Comparison of ENCODE assay signal across 25 cellular contexts in the genomic region with DNA sequence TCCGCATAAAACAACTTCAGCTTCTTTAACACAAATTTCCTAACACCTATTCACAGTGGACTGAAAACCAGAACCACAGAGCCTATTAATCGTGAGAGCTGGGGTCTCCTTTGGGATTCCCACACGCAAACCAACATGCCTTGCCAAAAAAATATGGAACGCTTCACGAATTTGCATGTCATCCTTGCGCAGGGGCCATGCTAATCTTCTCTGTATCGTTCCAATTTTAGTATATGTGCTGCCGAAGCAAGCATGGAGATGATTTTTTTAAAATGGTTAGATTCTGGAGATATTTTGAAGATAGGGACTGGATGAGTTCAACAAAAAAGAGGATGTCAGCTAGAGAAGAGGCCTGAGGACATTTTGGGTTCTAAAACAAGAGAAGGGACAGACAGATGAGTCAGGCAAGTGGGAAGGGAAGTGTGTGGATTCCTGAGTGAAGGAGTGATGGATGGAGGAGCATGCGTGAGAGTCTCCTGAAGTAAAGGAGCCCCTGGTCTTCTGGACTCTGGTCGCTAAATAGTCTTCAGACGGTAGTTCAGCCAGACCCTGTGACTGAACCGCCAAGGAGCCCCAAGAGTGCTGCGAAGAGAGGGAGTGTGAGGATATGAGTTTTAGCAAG. TPM values are rescaled to one million over a fixed set of nuclear protein-coding genes. Genes with fewer than 3 reads are reported as not detected.
DNase-seq lines count a peak whose midpoint lies in the region; FAIRE-seq and TF ChIP-seq lines count a peak whose summit lies in the region.
"Had no signal": no experiment of that assay in that cellular context is flagged by ENCODE, and none has a peak within 500 bp of the region (broad histone marks: within the 10 kb centered on the region; RNA-seq: fewer than 3 reads in every experiment).

No MANE protein-coding gene starts in this region.

- H3K79me2 ChIP-seq in H1 (ENCODE audit: control insufficient read depth in 1 of 2, insufficient read depth in 2 of 2, low read length in 2 of 2): no peaks in the 10 kb centered on the region
- H3K79me2 ChIP-seq in Karpas-422 (ENCODE audit: low read length): no peaks in the 10 kb centered on the region

- FAIRE-seq in H1 (lab: Jason Lieb, UNC): peak; percentile 83
- FAIRE-seq: GM12878, GM18507 had no signal

- no peaks in the 10 kb centered on the region for H3K79me1 ChIP-seq in H1 (ENCODE audit: low read depth, low read length)
- H3K79me1 ChIP-seq in neuronal stem cell (ENCODE audit: low read depth, low read length): no peaks in the 10 kb centered on the region

- no peak overlapping the region for H4K91ac ChIP-seq in H1 (replicated peaks; ENCODE audit: insufficient read length, low read length)
- H4K91ac ChIP-seq in neuronal stem cell (ENCODE audit: low read depth, low read length, poor library complexity): no peak overlapping the region

- no peak overlapping the region for H2BK120ac ChIP-seq in H1 (replicated peaks; ENCODE audit: low read depth, low read length)
- no peak overlapping the region for H2BK120ac ChIP-seq in neuronal stem cell (ENCODE audit: low read depth, low read length)

- H3K4me3 ChIP-seq in H1 (ENCODE audit: extremely low read depth in 1 of 4, insufficient read depth in 2 of 4, low read depth in 3 of 4, low read length in 4 of 4) (no peak overlapping the region), neuronal stem cell (ENCODE audit: low read length in 2 of 2) (no peak overlapping the region), esophagus squamous epithelium (no peak overlapping the region), Karpas-422 (ENCODE audit: low read length) (no peak overlapping the region)
- H3K4me3 ChIP-seq: A549; BLaER1 treated with 17β-estradiol and CSF1 and Interleukin-3, amounts not matched to agents 10 nM and 100 nM; GM12878 had no signal

- TF ChIP-seq EP300 in H1 (IDR thresholded peaks at IDR 0.05; ENCODE audit: borderline replicate concordance in 1 of 2, low read depth in 2 of 2, low read length in 2 of 2): no peak

- TF ChIP-seq POLR2A in H1 (IDR thresholded peaks at IDR 0.05; ENCODE audit: control extremely low read depth in 1 of 2, low read depth in 2 of 2, low read length in 2 of 2) (no peak), esophagus squamous epithelium (IDR thresholded peaks at IDR 0.05) (no peak)

- H3K18ac ChIP-seq in H1 (ENCODE audit: extremely low read depth, low read length): no peak overlapping the region
- no peak overlapping the region for H3K18ac ChIP-seq in neuronal stem cell (ENCODE audit: low read length)

- no peak for TF ChIP-seq RAD21 in H1 (IDR thresholded peaks at IDR 0.05 in 1 of 2, conservative IDR thresholded peaks at IDR 0.05 in 1 of 2; ENCODE audit: low read depth in 2 of 2, low read length in 2 of 2)

- H4K8ac ChIP-seq in H1 (ENCODE audit: extremely low read depth, insufficient read depth, low read length) (no peak overlapping the region), neuronal stem cell (ENCODE audit: low read depth, low read length) (no peak overlapping the region)

- intact Hi-C loops in esophagus squamous epithelium (cut with DNase I): no loop called here
- intact Hi-C loops in head of caudate nucleus (cut with DNase I): no loop called here

- TF ChIP-seq CTCF in H1 (IDR thresholded peaks at IDR 0.05; ENCODE audit: control extremely low read depth in 1 of 3, insufficient read depth in 1 of 3, low read depth in 1 of 3, low read length in 3 of 3): no peak
- no peak for TF ChIP-seq CTCF in esophagus squamous epithelium (IDR thresholded peaks at IDR 0.05)

- WGBS in H1 (ENCODE audit: extremely low coverage in 1 of 2, insufficient coverage in 1 of 2, insufficient read length in 1 of 2, insufficient replicate concordance in 2 of 2, low coverage in 1 of 2, low lambda C conversion rate in 2 of 2, missing lambda C conversion rate in 1 of 2), 2 experiments: 95% methylated on average over 12 of the region's 13 CpGs; no CpG with 5 or more reads in 1 of the 2 experiments
- no CpG with 5 or more reads among the region's 13 CpGs for WGBS in neuronal stem cell (ENCODE audit: extremely low coverage in 2 of 2, insufficient read length in 2 of 2, insufficient replicate concordance in 1 of 2), 2 donors
- 73 to 74% methylated on average over 12 to 13 of the region's 13 CpGs for WGBS in esophagus squamous epithelium, 2 donors

- no peak overlapping the region for H4K5ac ChIP-seq in H1 (ENCODE audit: insufficient read length, low read depth, low read length)

- H3K27me3 ChIP-seq in H1 (replicated peaks in 1 of 4; ENCODE audit: control insufficient read depth in 3 of 4, extremely low read depth in 1 of 4, insufficient read depth in 3 of 4, low read length in 3 of 4): no peaks in the 10 kb centered on the region
- peaks cover 0 to 3% (median 0%) of the 10 kb centered on the region in 3 experiments for H3K27me3 ChIP-seq in neuronal stem cell (ENCODE audit: control insufficient read depth in 3 of 3, insufficient read depth in 3 of 3, low read depth in 1 of 3, low read length in 3 of 3)
- H3K27me3 ChIP-seq in esophagus squamous epithelium: peaks cover 0 to 2% (median 0%) of the 10 kb centered on the region in 4 donors
- no peaks in the 10 kb centered on the region for H3K27me3 ChIP-seq in Karpas-422 (ENCODE audit: low read length)
- H3K27me3 ChIP-seq: BE2C had no signal

- POLR2A ChIA-PET in H1 (lab: Charles Lee; ENCODE audit: partially characterized antibody): interaction anchor here (1.2 kb wide), 1 partner anchor 8 kb away, joined by 3 read pairs; no protein-coding TSS in a partner anchor

- H2AFZ ChIP-seq in H1 (ENCODE audit: low read length) (no peak overlapping the region), neuronal stem cell (ENCODE audit: low read length) (no peak overlapping the region), Karpas-422 (ENCODE audit: low read length) (no peak overlapping the region)

- H2BK20ac ChIP-seq in H1 (ENCODE audit: low read length): no peak overlapping the region

- H3K9me2 ChIP-seq in Karpas-422 (replicated peaks; ENCODE audit: insufficient read depth, low read length): no peaks in the 10 kb centered on the region

- no peaks in the 10 kb centered on the region for H3K4me1 ChIP-seq in H1 (replicated peaks in 1 of 4; ENCODE audit: control insufficient read depth in 3 of 4, insufficient read depth in 4 of 4, low read length in 3 of 4)
- no peaks in the 10 kb centered on the region for H3K4me1 ChIP-seq in neuronal stem cell (ENCODE audit: control insufficient read depth in 2 of 2, insufficient read depth in 1 of 2, low read depth in 1 of 2, low read length in 2 of 2)
- H3K4me1 ChIP-seq in esophagus squamous epithelium: no peaks in the 10 kb centered on the region
- no peaks in the 10 kb centered on the region for H3K4me1 ChIP-seq in Karpas-422 (ENCODE audit: low read length)
- H3K4me1 ChIP-seq: A549; BE2C; BLaER1 treated with 17β-estradiol and CSF1 and Interleukin-3, amounts not matched to agents 10 nM and 100 nM had no signal

- H3K4ac ChIP-seq in H1 (replicated peaks; ENCODE audit: insufficient read length, low read depth, low read length) (no peak overlapping the region), neuronal stem cell (ENCODE audit: low read length) (no peak overlapping the region)

- no peak overlapping the region for H3K14ac ChIP-seq in H1 (ENCODE audit: insufficient read length)
- no peak overlapping the region for H3K14ac ChIP-seq in neuronal stem cell (ENCODE audit: low read length)

- H3K9ac ChIP-seq in H1 (replicated peaks in 1 of 4; ENCODE audit: extremely low read depth in 1 of 4, low read depth in 3 of 4, low read length in 3 of 4) (no peak overlapping the region), neuronal stem cell (ENCODE audit: low read depth, low read length, poor library complexity) (no peak overlapping the region), Karpas-422 (ENCODE audit: low read length) (no peak overlapping the region)
- H3K9ac ChIP-seq: BLaER1 treated with 17β-estradiol and CSF1 and Interleukin-3, amounts not matched to agents 10 nM and 100 nM had no signal

- H3K23ac ChIP-seq in H1 (ENCODE audit: insufficient read length) (no peak overlapping the region), neuronal stem cell (ENCODE audit: low read depth, low read length, poor library complexity) (no peak overlapping the region)

- DNase-seq in ELF-1 (ENCODE audit: low read depth, low spot score) (peak; percentile 68), RPMI7951 (ENCODE audit: low read depth) (peak; percentile 3), H1 (ENCODE audit: low read depth in 1 of 2, low spot score in 2 of 2) (no peak), neuronal stem cell (ENCODE audit: low spot score) (no peak), esophagus squamous epithelium (lab: John Stamatoyannopoulos, UW) (no peak), NK-92 (lab: John Stamatoyannopoulos, UW; ENCODE audit: unreplicated experiment) (no peak), Karpas-422 (no peak), head of caudate nucleus (no peak)
- DNase-seq: 8988T; ACHN; AML-193; BE2C; Calu3; CD4-positive, alpha-beta T cell; COR-L47; DND-41; GDM1; GOT3; H7; HCEC 1CT had no signal

- no peaks in the 10 kb centered on the region for H4K20me1 ChIP-seq in H1 (replicated peaks in 1 of 2; ENCODE audit: control insufficient read depth in 1 of 2, insufficient read depth in 2 of 2, low read length in 2 of 2)
- no peaks in the 10 kb centered on the region for H4K20me1 ChIP-seq in Karpas-422 (ENCODE audit: insufficient read depth, low read depth, low read length)
- H4K20me1 ChIP-seq: BLaER1 treated with 17β-estradiol and CSF1 and Interleukin-3, amounts not matched to agents 10 nM and 100 nM had no signal

- CTCF ChIA-PET in H1 (lab: Charles Lee; ENCODE audit: partially characterized antibody): interaction anchor here (0.9 kb wide), 1 partner anchor 169 kb away, joined by 3 read pairs; no protein-coding TSS in a partner anchor

- no peak overlapping the region for H2BK15ac ChIP-seq in H1 (ENCODE audit: low read length)
- no peak overlapping the region for H2BK15ac ChIP-seq in neuronal stem cell (ENCODE audit: low read length)

- no peak overlapping the region for H2BK5ac ChIP-seq in H1 (ENCODE audit: low read depth, low read length)
- no peak overlapping the region for H2BK5ac ChIP-seq in neuronal stem cell (ENCODE audit: low read length)

- H3K9me3 ChIP-seq in H1 (ENCODE audit: insufficient read depth in 2 of 2, low read depth in 1 of 2, low read length in 1 of 2) (no peaks in the 10 kb centered on the region), neuronal stem cell (replicated peaks in 1 of 2; ENCODE audit: control insufficient read depth in 2 of 2, insufficient read depth in 1 of 2, low read depth in 1 of 2, low read length in 2 of 2) (no peaks in the 10 kb centered on the region), esophagus squamous epithelium (no peaks in the 10 kb centered on the region), Karpas-422 (ENCODE audit: low read length) (no peaks in the 10 kb centered on the region)
- H3K9me3 ChIP-seq: A549, BE2C had no signal

- H3K36me3 ChIP-seq in H1 (ENCODE audit: control insufficient read depth in 2 of 4, insufficient read depth in 4 of 4, low read length in 3 of 4) (no peaks in the 10 kb centered on the region), neuronal stem cell (replicated peaks in 1 of 2; ENCODE audit: control insufficient read depth in 2 of 2, insufficient read depth in 2 of 2, low read length in 2 of 2) (no peaks in the 10 kb centered on the region), esophagus squamous epithelium (no peaks in the 10 kb centered on the region), Karpas-422 (ENCODE audit: insufficient read depth, low read length) (no peaks in the 10 kb centered on the region)
- H3K36me3 ChIP-seq: BE2C; BLaER1 treated with 17β-estradiol and CSF1 and Interleukin-3, amounts not matched to agents 10 nM and 100 nM had no signal

- H3K27ac ChIP-seq in H1 (ENCODE audit: low read depth, low read length): no peak overlapping the region
- H3K27ac ChIP-seq in neuronal stem cell (replicated peaks; ENCODE audit: low read length): no peak overlapping the region
- H3K27ac ChIP-seq in esophagus squamous epithelium: no peak overlapping the region
- no peak overlapping the region for H3K27ac ChIP-seq in Karpas-422 (ENCODE audit: low read length)
- H3K27ac ChIP-seq: A549; BLaER1 treated with 17β-estradiol and CSF1 and Interleukin-3, amounts not matched to agents 10 nM and 100 nM had no signal

- H3K4me2 ChIP-seq in H1 (ENCODE audit: insufficient read depth in 1 of 2, low read depth in 2 of 2, low read length in 2 of 2) (no peak overlapping the region), neuronal stem cell (ENCODE audit: insufficient read depth, low read length, poor library complexity, severe bottlenecking) (peak overlapping the region; percentile 11), Karpas-422 (ENCODE audit: low read depth, low read length, poor library complexity, severe bottlenecking) (no peak overlapping the region)
- H3K4me2 ChIP-seq: A549; BLaER1 treated with 17β-estradiol and CSF1 and Interleukin-3, amounts not matched to agents 10 nM and 100 nM had no signal

- H2AK5ac ChIP-seq in H1 (ENCODE audit: low read depth, low read length): no peak overlapping the region
- no peak overlapping the region for H2AK5ac ChIP-seq in neuronal stem cell (ENCODE audit: low read depth, low read length)

- no peaks in the 10 kb centered on the region for H3K23me2 ChIP-seq in H1 (ENCODE audit: low read depth, low read length)

- no peak overlapping the region for H3K56ac ChIP-seq in H1 (replicated peaks; ENCODE audit: insufficient read length, low read depth, low read length)

- H2BK12ac ChIP-seq in H1 (ENCODE audit: low read depth, low read length) (no peak overlapping the region), neuronal stem cell (ENCODE audit: low read length) (no peak overlapping the region)

RNA-seq across cellular contexts. Expression of gene GATA1, which starts 9.5 kb away (rescaled TPM):
- total RNA-seq in RPMI7951 (2014; rRNA removed; shearing (Covaris generic)): not detected in 2 replicates
- not detected in 2 replicates for total RNA-seq in H1 (2021; fragmentation: NEBNext Ultra II Directional; extraction: Animal tissue kit (Norgen Biotek cat#: 25700))
- polyA plus RNA-seq in H1 (2011; rRNA removed): 0.05 TPM in 2 replicates
- 0.06 TPM for polyA plus RNA-seq in H1 (2011; cell fraction: cytosol; rRNA removed)
- polyA plus RNA-seq in H1 (2011; cell fraction: nucleus; rRNA removed): not detected
- not detected in 4 replicates for polyA plus RNA-seq in H1 (2012, experiment 1 of 2)
- polyA plus RNA-seq in H1 (2012, experiment 2 of 2): not detected
- polyA plus RNA-seq in H1 (2013, experiment 1 of 2): not detected
- polyA plus RNA-seq in H1 (2013, experiment 2 of 2): not detected
- polyA minus RNA-seq in H1 (2011; rRNA and poly(A)+ RNA removed): not detected in 2 replicates
- polyA minus RNA-seq in H1 (2011; cell fraction: cytosol; rRNA and poly(A)+ RNA removed): not detected
- not detected for polyA minus RNA-seq in H1 (2011; cell fraction: nucleus; rRNA and poly(A)+ RNA removed)
- not detected for polyA plus RNA-seq in neuronal stem cell (2013, experiment 1 of 2)
- not detected for polyA plus RNA-seq in neuronal stem cell (2013, experiment 2 of 2)
- not detected for total RNA-seq in esophagus squamous epithelium
- total RNA-seq in Karpas-422 (2014; rRNA removed; shearing (Covaris generic); ENCODE audit: low replicate concordance): not detected in 2 replicates
- total RNA-seq: Calu3; CD4-positive, alpha-beta T cell; H7 had no signal
- polyA plus RNA-seq: A549, CD14-positive monocyte had no signal

RNA-seq across cellular contexts. Expression of gene GLOD5, which starts 15.4 kb away (rescaled TPM):
- not detected in 2 replicates for total RNA-seq in RPMI7951 (2014; rRNA removed; shearing (Covaris generic))
- total RNA-seq in H1 (2021; fragmentation: NEBNext Ultra II Directional; extraction: Animal tissue kit (Norgen Biotek cat#: 25700)): not detected in 2 replicates
- 0.18 and 0.35 TPM in 2 replicates for polyA plus RNA-seq in H1 (2011; rRNA removed)
- polyA plus RNA-seq in H1 (2011; cell fraction: cytosol; rRNA removed): not detected
- not detected for polyA plus RNA-seq in H1 (2011; cell fraction: nucleus; rRNA removed)
- 0.29 TPM in 1 of 4 replicates, not detected in the others for polyA plus RNA-seq in H1 (2012, experiment 1 of 2)
- polyA plus RNA-seq in H1 (2012, experiment 2 of 2): not detected
- 0.14 TPM for polyA plus RNA-seq in H1 (2013, experiment 1 of 2)
- polyA plus RNA-seq in H1 (2013, experiment 2 of 2): 0.35 TPM
- 0.51 TPM in 1 of 2 replicates, not detected in the other for polyA minus RNA-seq in H1 (2011; rRNA and poly(A)+ RNA removed)
- not detected for polyA minus RNA-seq in H1 (2011; cell fraction: cytosol; rRNA and poly(A)+ RNA removed)
- polyA minus RNA-seq in H1 (2011; cell fraction: nucleus; rRNA and poly(A)+ RNA removed): not detected
- polyA plus RNA-seq in neuronal stem cell (2013, experiment 1 of 2): not detected
- not detected for polyA plus RNA-seq in neuronal stem cell (2013, experiment 2 of 2)
- total RNA-seq in esophagus squamous epithelium: not detected
- total RNA-seq in Karpas-422 (2014; rRNA removed; shearing (Covaris generic); ENCODE audit: low replicate concordance): not detected in 2 replicates
- total RNA-seq: Calu3; CD4-positive, alpha-beta T cell; GM12878; H7 had no signal
- polyA plus RNA-seq: A549, CD14-positive monocyte, GM12878 had no signal

RNA-seq across cellular contexts. Expression of gene HDAC6, which starts 24.9 kb away (rescaled TPM):
- 39.7 and 46.2 TPM in 2 replicates for total RNA-seq in RPMI7951 (2014; rRNA removed; shearing (Covaris generic))
- total RNA-seq in H1 (2021; fragmentation: NEBNext Ultra II Directional; extraction: Animal tissue kit (Norgen Biotek cat#: 25700)): 46.4 and 51.8 TPM in 2 replicates
- polyA plus RNA-seq in H1 (2011; rRNA removed): 34.0 and 36.4 TPM in 2 replicates
- polyA plus RNA-seq in H1 (2011; cell fraction: cytosol; rRNA removed): 41.0 TPM
- polyA plus RNA-seq in H1 (2011; cell fraction: nucleus; rRNA removed): 211 TPM
- 43.0 to 48.8 TPM (median 45.9 TPM) in 4 replicates for polyA plus RNA-seq in H1 (2012, experiment 1 of 2)
- 25.1 TPM for polyA plus RNA-seq in H1 (2012, experiment 2 of 2)
- 43.2 TPM for polyA plus RNA-seq in H1 (2013, experiment 1 of 2)
- 44.2 TPM for polyA plus RNA-seq in H1 (2013, experiment 2 of 2)
- 38.6 and 41.8 TPM in 2 replicates for polyA minus RNA-seq in H1 (2011; rRNA and poly(A)+ RNA removed)
- polyA minus RNA-seq in H1 (2011; cell fraction: cytosol; rRNA and poly(A)+ RNA removed): 27.8 TPM
- polyA minus RNA-seq in H1 (2011; cell fraction: nucleus; rRNA and poly(A)+ RNA removed): 54.1 TPM
- polyA plus RNA-seq in neuronal stem cell (2013, experiment 1 of 2): 118 TPM
- polyA plus RNA-seq in neuronal stem cell (2013, experiment 2 of 2): 116 TPM
- 10 to 100 TPM; 39.9 to 54.9 (median 48.2) TPM for total RNA-seq in esophagus squamous epithelium
- total RNA-seq in Karpas-422 (2014; rRNA removed; shearing (Covaris generic); ENCODE audit: low replicate concordance): 25.1 and 38.7 TPM in 2 replicates

RNA-seq across cellular contexts. Expression of gene ERAS, which starts 49.4 kb away (rescaled TPM):
- not detected in 2 replicates for total RNA-seq in RPMI7951 (2014; rRNA removed; shearing (Covaris generic))
- total RNA-seq in H1 (2021; fragmentation: NEBNext Ultra II Directional; extraction: Animal tissue kit (Norgen Biotek cat#: 25700)): not detected in 2 replicates
- polyA plus RNA-seq in H1 (2011; rRNA removed): 0.70 and 0.99 TPM in 2 replicates
- 0.66 TPM for polyA plus RNA-seq in H1 (2011; cell fraction: cytosol; rRNA removed)
- 1.0 TPM for polyA plus RNA-seq in H1 (2011; cell fraction: nucleus; rRNA removed)
- 0.29 to 0.82 TPM (median 0.43 TPM) in 3 of 4 replicates, not detected in the other for polyA plus RNA-seq in H1 (2012, experiment 1 of 2)
- 0.28 TPM for polyA plus RNA-seq in H1 (2012, experiment 2 of 2)
- 0.08 TPM for polyA plus RNA-seq in H1 (2013, experiment 1 of 2)
- polyA plus RNA-seq in H1 (2013, experiment 2 of 2): not detected
- polyA minus RNA-seq in H1 (2011; rRNA and poly(A)+ RNA removed): not detected in 2 replicates
- not detected for polyA minus RNA-seq in H1 (2011; cell fraction: cytosol; rRNA and poly(A)+ RNA removed)
- polyA minus RNA-seq in H1 (2011; cell fraction: nucleus; rRNA and poly(A)+ RNA removed): not detected
- polyA plus RNA-seq in neuronal stem cell (2013, experiment 1 of 2): 0.04 TPM
- 0.06 TPM for polyA plus RNA-seq in neuronal stem cell (2013, experiment 2 of 2)
- not detected for total RNA-seq in esophagus squamous epithelium
- total RNA-seq in Karpas-422 (2014; rRNA removed; shearing (Covaris generic); ENCODE audit: low replicate concordance): not detected in 2 replicates
- total RNA-seq: CD4-positive, alpha-beta T cell; GM12878 had no signal
- polyA plus RNA-seq: CD14-positive monocyte, GM12878 had no signal

RNA-seq across cellular contexts. Expression of gene PCSK1N, which starts 58.5 kb away (rescaled TPM):
- total RNA-seq in RPMI7951 (2014; rRNA removed; shearing (Covaris generic)): 0.36 and 0.59 TPM in 2 replicates
- total RNA-seq in H1 (2021; fragmentation: NEBNext Ultra II Directional; extraction: Animal tissue kit (Norgen Biotek cat#: 25700)): 4.5 TPM in 2 replicates
- polyA plus RNA-seq in H1 (2011; rRNA removed): 3.6 and 7.0 TPM in 2 replicates
- 2.4 TPM for polyA plus RNA-seq in H1 (2011; cell fraction: cytosol; rRNA removed)
- 3.7 TPM for polyA plus RNA-seq in H1 (2011; cell fraction: nucleus; rRNA removed)
- polyA plus RNA-seq in H1 (2012, experiment 1 of 2): 2.0 to 5.7 TPM (median 4.6 TPM) in 4 replicates
- polyA plus RNA-seq in H1 (2012, experiment 2 of 2): 3.3 TPM
- polyA plus RNA-seq in H1 (2013, experiment 1 of 2): 7.9 TPM
- polyA plus RNA-seq in H1 (2013, experiment 2 of 2): 7.3 TPM
- polyA minus RNA-seq in H1 (2011; rRNA and poly(A)+ RNA removed): not detected in 2 replicates
- 1.1 TPM for polyA minus RNA-seq in H1 (2011; cell fraction: cytosol; rRNA and poly(A)+ RNA removed)
- polyA minus RNA-seq in H1 (2011; cell fraction: nucleus; rRNA and poly(A)+ RNA removed): 2.3 TPM
- 0.70 TPM for polyA plus RNA-seq in neuronal stem cell (2013, experiment 1 of 2)
- polyA plus RNA-seq in neuronal stem cell (2013, experiment 2 of 2): 0.33 TPM
- 1 to 10 TPM in 2 of 4 donors, under 1 TPM in 1, not detected in 1; 0.44 to 2.3 (median 1.3) TPM for total RNA-seq in esophagus squamous epithelium
- total RNA-seq in Karpas-422 (2014; rRNA removed; shearing (Covaris generic); ENCODE audit: low replicate concordance): not detected in 2 replicates
- total RNA-seq: GM12878 had no signal
- polyA plus RNA-seq: CD14-positive monocyte had no signal

Comparison
In these comparisons a context has a peak if more than half of its experiments do, and no peak if none do; other contexts are left out.
1. DNase-seq: peak in ELF-1 (single experiment) and RPMI7951 (single experiment); none in H1 (0 of 2), neuronal stem cell (single experiment), esophagus squamous epithelium (single experiment), NK-92 (single experiment), Karpas-422 (single experiment) and head of caudate nucleus (0 of 42).